Comparison of ENCODE assay signal across 13 cellular contexts in the genomic region with DNA sequence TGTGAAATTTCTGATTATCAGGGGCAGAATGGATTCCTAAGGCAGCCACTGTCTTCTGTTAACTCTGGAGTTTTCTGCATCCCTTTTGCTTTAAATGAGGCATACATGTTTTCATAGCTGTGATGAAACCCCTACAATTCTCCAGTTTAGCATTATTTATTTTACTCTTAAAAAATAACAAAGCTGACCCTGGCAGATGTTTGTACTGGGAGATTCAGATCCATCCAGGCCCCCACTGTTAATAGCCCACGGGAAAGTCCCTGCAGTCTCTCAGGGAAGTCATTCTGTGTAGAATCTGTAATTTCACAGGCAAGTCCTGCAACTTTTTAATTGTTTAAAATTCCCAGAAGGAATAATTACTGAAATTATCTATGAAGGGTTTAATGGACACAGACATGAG. TPM values are rescaled to one million over a fixed set of nuclear protein-coding genes. Genes with fewer than 3 reads are reported as not detected.
DNase-seq lines count a peak whose midpoint lies in the region; ATAC-seq and TF ChIP-seq lines count a peak whose summit lies in the region.
"Had no signal": no experiment of that assay in that cellular context is flagged by ENCODE, and none has a peak within 500 bp of the region (broad histone marks: within the 10 kb centered on the region; RNA-seq: fewer than 3 reads in every experiment).

No MANE protein-coding gene starts in this region.

- TF ChIP-seq EP300 in transverse colon (IDR thresholded peaks at IDR 0.05; ENCODE audit: low read depth): no peak

- no peaks in the 10 kb centered on the region for H3K36me3 ChIP-seq in adipocyte (ENCODE audit: control insufficient read depth, insufficient read depth, low read length, severe bottlenecking)
- no peaks in the 10 kb centered on the region for H3K36me3 ChIP-seq in transverse colon

- H3K4me3 ChIP-seq in adipocyte (ENCODE audit: low read length) (no peak overlapping the region), fibroblast of pulmonary artery (replicated peaks; ENCODE audit: low read depth, low read length) (no peak overlapping the region), transverse colon (peak overlapping the region in 2 of 4 donors; percentile 4 to 34)

- H3K4me3 Mint-ChIP-seq in nephron: peak overlapping the region; percentile 85 to 93 (median 88)
- H3K4me3 Mint-ChIP-seq: activated T-cell treated with anti-CD3 and anti-CD28 coated beads, Interleukin-2, amount 50 U/mL, for 72 hours; immature natural killer cell; stimulated activated naive B cell treated with anti-CD40 and anti-IgM and Interleukin-4, amounts not matched to agents 10 μg/mL and 1 μg/mL and 100 μg/mL, for 72 hours had no signal

- DNase-seq in adipocyte (ENCODE audit: low read depth): peak; percentile 67
- DNase-seq in fibroblast of pulmonary artery (ENCODE audit: low read depth): peak; percentile 13
- DNase-seq in transverse colon: no peak
- no peak for DNase-seq in cerebellum (ENCODE audit: low spot score)
- DNase-seq in activated CD8-positive, alpha-beta memory T cell treated with anti-CD3 and anti-CD28 coated beads, Interleukin-2, amount 50 U/mL, for 4 hours: no peak
- DNase-seq: activated T-cell treated with anti-CD3 and anti-CD28 coated beads, Interleukin-2, amount 50 U/mL, for 72 hours; immature natural killer cell; NK-92 treated with Interleukin-12 subunit alpha and Interleukin-12 subunit beta, amount 100 ng/mL, for 24 hours; stimulated activated CD4-positive, alpha-beta T cell treated with anti-CD3 and anti-CD28 coated beads, Interleukin-12 subunit alpha, Interleukin-12 subunit beta, amount 100 ng/mL, for 4 hours; stimulated activated naive B cell treated with anti-CD40 and anti-IgM and Interleukin-4, amounts not matched to agents 10 μg/mL and 1 μg/mL and 100 μg/mL, for 72 hours had no signal

- no peak overlapping the region for H3K9ac ChIP-seq in adipocyte (ENCODE audit: low read length)

- H3K4me1 Mint-ChIP-seq in nephron: peaks cover 40% of the 10 kb centered on the region

- no peaks in the 10 kb centered on the region for H3K27me3 Mint-ChIP-seq in nephron (ENCODE audit: low read depth)

- WGBS in transverse colon (ENCODE audit: low coverage in 1 of 2), 2 donors: 24 to 40% methylated on average over 1 of the region's 1 CpG

- H3K27ac ChIP-seq in transverse colon: peak overlapping the region in 3 of 4 donors; percentile 15 to 55 (median 33)

- H3K4me1 ChIP-seq in adipocyte (ENCODE audit: control insufficient read depth, insufficient read depth, low read length) (peaks cover 5% of the 10 kb centered on the region), transverse colon (peaks cover 0 to 12% (median 5%) of the 10 kb centered on the region in 4 donors)

- in situ Hi-C loops in transverse colon (cut with MboI; ENCODE audit: low pct_ligation_motif_present in 1 of 4, low pct_unique_long_range_greater_than_20kb in 1 of 4, low sequenced_read_pairs in 3 of 4): no loop called here

- peak overlapping the region; percentile 94 to 98 (median 96) for H3K27ac Mint-ChIP-seq in nephron
- H3K27ac Mint-ChIP-seq: activated T-cell treated with anti-CD3 and anti-CD28 coated beads, Interleukin-2, amount 50 U/mL, for 72 hours; stimulated activated naive B cell treated with anti-CD40 and anti-IgM and Interleukin-4, amounts not matched to agents 10 μg/mL and 1 μg/mL and 100 μg/mL, for 72 hours had no signal

- no peak for TF ChIP-seq POLR2A in transverse colon (IDR thresholded peaks at IDR 0.05)

- H3K27me3 ChIP-seq in adipocyte (replicated peaks; ENCODE audit: control insufficient read depth, insufficient read depth, low read length): no peaks in the 10 kb centered on the region
- no peaks in the 10 kb centered on the region for H3K27me3 ChIP-seq in transverse colon

- no peak for TF ChIP-seq CTCF in fibroblast of pulmonary artery (IDR thresholded peaks at IDR 0.05; ENCODE audit: low read length, missing control alignments)
- no peak for TF ChIP-seq CTCF in nephron (IDR thresholded peaks at IDR 0.05; ENCODE audit: unreplicated experiment in 3 of 3)
- no peak for TF ChIP-seq CTCF in transverse colon (IDR thresholded peaks at IDR 0.05)

- ATAC-seq in HG03439 (IDR thresholded peaks at IDR 0.05; ENCODE audit: unreplicated experiment) (no peak), GM19023 (IDR thresholded peaks at IDR 0.05; ENCODE audit: unreplicated experiment) (no peak)
- ATAC-seq: activated T-cell treated with anti-CD3 and anti-CD28 coated beads, Interleukin-2, amount 50 U/mL, for 72 hours had no signal

- H3K36me3 Mint-ChIP-seq in nephron (ENCODE audit: low read depth): peaks cover 27% of the 10 kb centered on the region
- H3K36me3 Mint-ChIP-seq: immature natural killer cell; stimulated activated naive B cell treated with anti-CD40 and anti-IgM and Interleukin-4, amounts not matched to agents 10 μg/mL and 1 μg/mL and 100 μg/mL, for 72 hours had no signal

- H3K9me3 ChIP-seq in adipocyte (ENCODE audit: control insufficient read depth, low read length) (no peaks in the 10 kb centered on the region), transverse colon (no peaks in the 10 kb centered on the region)

- intact Hi-C loops in transverse colon (cut with DNase I; ENCODE audit: low total_unique reads): no loop called here

- peaks cover 3% of the 10 kb centered on the region for H3K9me3 Mint-ChIP-seq in nephron
- H3K9me3 Mint-ChIP-seq: activated T-cell treated with anti-CD3 and anti-CD28 coated beads, Interleukin-2, amount 50 U/mL, for 72 hours; immature natural killer cell; stimulated activated naive B cell treated with anti-CD40 and anti-IgM and Interleukin-4, amounts not matched to agents 10 μg/mL and 1 μg/mL and 100 μg/mL, for 72 hours had no signal

RNA-seq across cellular contexts. Expression of a gene that starts 0.3 kb away (rescaled TPM):
- under 1 TPM in 2 of 4 donors, not detected in 2; 0.27 to 0.79 TPM for total RNA-seq in transverse colon
- 20.7 TPM for total RNA-seq in cerebellum
- total RNA-seq: activated T-cell treated with anti-CD3 and anti-CD28 coated beads, Interleukin-2, amount 50 U/mL, for 72 hours had no signal

Comparison
In these comparisons a context has a peak if more than half of its experiments do, and no peak if none do; other contexts are left out.
1. DNase-seq: peak in adipocyte (single experiment) and fibroblast of pulmonary artery (single experiment); none in transverse colon (single experiment), cerebellum (single experiment) and activated CD8-positive, alpha-beta memory T cell treated with anti-CD3 and anti-CD28 coated beads, Interleukin-2, amount 50 U/mL, for 4 hours (single experiment).
2. RNA of a gene that starts 0.3 kb away (total RNA-seq): 20.7 TPM in cerebellum (single experiment); 0.27 to 0.79 TPM in transverse colon; every median in the first group is over 10 times any median in the second.